9 cellular contexts compared by ENCODE assay signal in genomic region chr6:149560736-149561135, GRCh38. TPM values are rescaled to one million over a fixed set of nuclear protein-coding genes. Genes with fewer than 3 reads are reported as not detected.
DNase-seq lines count a peak whose midpoint lies in the region; ATAC-seq and TF ChIP-seq lines count a peak whose summit lies in the region.
"Had no signal": no experiment of that assay in that cellular context is flagged by ENCODE, and none has a peak within 500 bp of the region (broad histone marks: within the 10 kb centered on the region; RNA-seq: fewer than 3 reads in every experiment).

No MANE protein-coding gene starts in this region.

- no peaks in the 10 kb centered on the region for H3K9me3 ChIP-seq in psoas muscle

- peaks cover 5% of the 10 kb centered on the region for H3K4me1 ChIP-seq in psoas muscle

- WGBS in psoas muscle, 3 donors: 59 to 67% (median 61%) methylated on average over 3 of the region's 3 CpGs

- H3K27me3 ChIP-seq in psoas muscle (ENCODE audit: insufficient read depth in 3 of 3, low read length in 2 of 3): no peaks in the 10 kb centered on the region

- no peak overlapping the region for H3K4me3 ChIP-seq in LNCaP clone FGC (ENCODE audit: low read depth, low read length)
- H3K4me3 ChIP-seq in cardiac fibroblast (replicated peaks in 1 of 2; ENCODE audit: low read depth in 2 of 2, low read length in 2 of 2): no peak overlapping the region
- H3K4me3 ChIP-seq in psoas muscle: no peak overlapping the region

- DNase-seq in activated CD4-positive, alpha-beta T cell treated with anti-CD3 and anti-CD28 coated beads for 48 hours: peak; percentile 36
- DNase-seq in activated CD4-positive, alpha-beta T cell treated with anti-CD3 and anti-CD28 coated beads for 4 hours: no peak
- DNase-seq in LNCaP clone FGC (ENCODE audit: low read depth) (no peak), cardiac fibroblast (ENCODE audit: low read depth in 2 of 2) (peak in 1 of 2 donors; percentile 24), psoas muscle (no peak), SIG-M5 treated with dmso at 0.1 percent for 504 hours (lab: John Stamatoyannopoulos, UW; ENCODE audit: unreplicated experiment) (no peak), foreskin melanocyte (no peak)

- no peaks in the 10 kb centered on the region for H3K36me3 ChIP-seq in psoas muscle (ENCODE audit: insufficient read depth in 1 of 2, low read depth in 1 of 2)

- 0 out of 2 replicates have a peak, but pooled peaks have one; percentile 4 for TF ChIP-seq CTCF in LNCaP clone FGC (IDR thresholded peaks at IDR 0.05; ENCODE audit: control insufficient read depth, extremely low read depth, insufficient read depth)
- peak; percentile 61 for TF ChIP-seq CTCF in cardiac fibroblast (IDR thresholded peaks at IDR 0.05; ENCODE audit: low read depth, low read length)
- peak; percentile 41 for TF ChIP-seq CTCF in psoas muscle (IDR thresholded peaks at IDR 0.05)

- intact Hi-C loops in psoas muscle (cut with DNase I): loop anchor here (10.0 kb wide), 1 partner anchor 154 kb away; the partner anchor contains the start of gene LATS1 (in 2 of the 2)

- no peak overlapping the region for H3K27ac ChIP-seq in psoas muscle

- ATAC-seq in psoas muscle (no peak), GM19023 (IDR thresholded peaks at IDR 0.05; ENCODE audit: unreplicated experiment) (no peak)
- ATAC-seq: T-cell had no signal

RNA-seq across cellular contexts. Expression of gene GINM1, which starts 5.4 kb away (rescaled TPM):
- total RNA-seq in psoas muscle: 10 to 100 TPM; 26.8 to 39.0 (median 30.5) TPM
- 10 to 100 TPM; 25.9 to 35.6 (median 30.7) TPM for polyA plus RNA-seq in psoas muscle

RNA-seq across cellular contexts. Expression of gene PPIL4, which starts 14.9 kb away (rescaled TPM):
- 10 to 100 TPM; 14.7 to 32.4 (median 22.3) TPM for total RNA-seq in psoas muscle
- polyA plus RNA-seq in psoas muscle: 1 to 10 TPM; 6.9 to 8.4 (median 8.3) TPM

Comparison
In these comparisons a context has a peak if more than half of its experiments do, and no peak if none do; other contexts are left out.
1. CTCF ChIP-seq: peak in every context shown above with its lines; median percentile 61 in cardiac fibroblast; 41 in psoas muscle; 4 in LNCaP clone FGC.